In genomic region chr18:50836521-50836957, GRCh38 we compare ENCODE assay signal across 1 cellular context.
TF ChIP-seq lines count a peak whose summit lies in the region.

No MANE protein-coding gene starts in this region.

TF ChIP-seq in IMR-90, 13 proteins besides CTCF, POLR2A, EP300 and RAD21 (continued from another document):
- no peak for TF ChIP-seq RCOR1 (IDR thresholded peaks at IDR 0.05; ENCODE audit: insufficient replicate concordance, low read length)
